In genomic region chr2:233439191-233439590, GRCh38 we compare ENCODE assay signal across 14 cellular contexts.
DNase-seq lines count a peak whose midpoint lies in the region; ATAC-seq and TF ChIP-seq lines count a peak whose summit lies in the region.
"Had no signal": no experiment of that assay in that cellular context is flagged by ENCODE, and none has a peak within 500 bp of the region (broad histone marks: within the 10 kb centered on the region; RNA-seq: fewer than 3 reads in every experiment).

No MANE protein-coding gene starts in this region.

- no peak overlapping the region for H3K4me3 ChIP-seq in tibial artery
- H3K4me3 ChIP-seq in gastroesophageal sphincter: no peak overlapping the region
- H3K4me3 ChIP-seq: ascending aorta had no signal

- peaks cover 0 to 12% (median 6%) of the 10 kb centered on the region in 4 donors for H3K4me1 ChIP-seq in tibial artery
- peaks cover 0 to 7% (median 0%) of the 10 kb centered on the region in 3 donors for H3K4me1 ChIP-seq in gastroesophageal sphincter
- H3K4me1 ChIP-seq: ascending aorta, foreskin keratinocyte had no signal

- TF ChIP-seq POLR2A in gastroesophageal sphincter (IDR thresholded peaks at IDR 0.05): no peak

- ATAC-seq in Right ventricle myocardium superior (ENCODE audit: poor library complexity) (no peak), gastroesophageal sphincter (no peak)
- ATAC-seq: foreskin keratinocyte had no signal

- 42 to 60% methylated on average over 1 to 2 of the region's 9 CpGs for WGBS in gastroesophageal sphincter (ENCODE audit: low coverage in 1 of 2), 2 donors

- TF ChIP-seq CTCF in tibial artery (IDR thresholded peaks at IDR 0.05): no peak
- no peak for TF ChIP-seq CTCF in gastroesophageal sphincter (IDR thresholded peaks at IDR 0.05)

- intact Hi-C loops in Right ventricle myocardium superior (cut with DNase I) (no loop called here), cardiac septum (cut with DNase I) (no loop called here), tibial artery (cut with DNase I; ENCODE audit: low total_unique reads) (no loop called here)

- no peaks in the 10 kb centered on the region for H3K27me3 ChIP-seq in tibial artery
- no peaks in the 10 kb centered on the region for H3K27me3 ChIP-seq in gastroesophageal sphincter
- H3K27me3 ChIP-seq: ascending aorta, foreskin keratinocyte had no signal

- no peak for TF ChIP-seq EP300 in gastroesophageal sphincter (IDR thresholded peaks at IDR 0.05)

- H3K27ac ChIP-seq in tibial artery (no peak overlapping the region), gastroesophageal sphincter (no peak overlapping the region)
- H3K27ac ChIP-seq: ascending aorta, foreskin keratinocyte, VCaP had no signal

- DNase-seq in Right ventricle myocardium superior (peak; percentile 64), cardiac septum (ENCODE audit: low spot score) (no peak), cerebellar cortex (ENCODE audit: low spot score) (peak; percentile 85), medulla oblongata (ENCODE audit: extremely low spot score) (peak; percentile 50), tibial artery (peak; percentile 50 to 65)
- DNase-seq in stimulated activated CD4-positive, alpha-beta T cell treated with anti-CD3 and anti-CD28 coated beads, Interleukin-1b, Interleukin-23, amount 100 ng/mL, for 48 hours: no peak
- no peak for DNase-seq in activated CD4-positive, alpha-beta T cell treated with anti-CD3 and anti-CD28 coated beads, Interleukin-2, amount 50 U/mL, for 4 hours
- DNase-seq: activated CD8-positive, alpha-beta memory T cell treated with anti-CD3 and anti-CD28 coated beads, Interleukin-2, amount 50 U/mL, for 4 hours; foreskin keratinocyte; naive B cell; NK-92 treated with Interleukin-12 subunit alpha and Interleukin-12 subunit beta, amount 100 ng/mL, for 24 hours had no signal

- H3K36me3 ChIP-seq in tibial artery (peaks cover 45 to 83% (median 60%) of the 10 kb centered on the region in 3 donors), gastroesophageal sphincter (peaks cover 0 to 79% of the 10 kb centered on the region in 2 donors)

- H3K9me3 ChIP-seq in tibial artery (no peaks in the 10 kb centered on the region), gastroesophageal sphincter (no peaks in the 10 kb centered on the region)
- H3K9me3 ChIP-seq: ascending aorta had no signal

Comparison
In these comparisons a context has a peak if more than half of its experiments do, and no peak if none do; other contexts are left out.
1. DNase-seq: peak in Right ventricle myocardium superior (single experiment), cerebellar cortex (single experiment), medulla oblongata (single experiment) and tibial artery (2 of 2); none in cardiac septum (single experiment), stimulated activated CD4-positive, alpha-beta T cell treated with anti-CD3 and anti-CD28 coated beads, Interleukin-1b, Interleukin-23, amount 100 ng/mL, for 48 hours (single experiment) and activated CD4-positive, alpha-beta T cell treated with anti-CD3 and anti-CD28 coated beads, Interleukin-2, amount 50 U/mL, for 4 hours (0 of 2).